In the genomic region with DNA sequence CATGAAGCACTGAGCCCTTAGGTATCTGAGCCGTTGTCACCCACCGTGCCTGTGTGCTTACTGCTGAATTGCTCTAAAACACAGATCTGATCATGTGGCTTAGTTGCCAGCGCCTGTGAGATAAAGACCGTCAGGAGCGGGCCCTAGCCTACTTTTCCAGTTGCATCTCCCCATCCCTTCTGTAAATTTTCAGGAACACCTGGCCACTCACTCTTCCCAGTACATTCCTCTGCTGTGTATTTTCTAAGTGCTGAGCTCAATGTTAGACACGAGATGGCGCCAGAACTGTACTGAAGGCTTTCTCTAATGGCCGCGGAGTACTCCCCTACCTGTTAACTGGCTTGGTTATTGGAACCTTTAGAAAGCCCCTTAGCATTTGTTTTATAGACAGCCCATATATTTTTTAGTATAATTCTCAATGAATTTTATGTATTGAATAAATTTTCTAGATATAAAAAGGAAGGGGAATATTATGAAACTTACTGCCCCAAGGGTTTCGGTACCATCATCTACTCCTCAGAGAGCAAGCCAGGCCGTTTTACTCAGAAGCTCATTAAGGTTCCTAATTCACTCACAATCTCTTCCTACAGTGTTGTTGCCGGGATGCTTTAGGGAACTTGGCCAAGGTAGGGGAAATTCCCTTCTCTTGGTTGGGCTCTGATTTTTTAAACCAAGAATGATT, we compare ENCODE assay signal across 1 cellular context.
TF ChIP-seq lines count a peak whose summit lies in the region.

No MANE protein-coding gene starts in this region.

TF ChIP-seq in K562, 482 proteins besides CTCF, POLR2A, EP300 and RAD21 (continued from another document and continues in another):
- TF ChIP-seq, protein P1, sequence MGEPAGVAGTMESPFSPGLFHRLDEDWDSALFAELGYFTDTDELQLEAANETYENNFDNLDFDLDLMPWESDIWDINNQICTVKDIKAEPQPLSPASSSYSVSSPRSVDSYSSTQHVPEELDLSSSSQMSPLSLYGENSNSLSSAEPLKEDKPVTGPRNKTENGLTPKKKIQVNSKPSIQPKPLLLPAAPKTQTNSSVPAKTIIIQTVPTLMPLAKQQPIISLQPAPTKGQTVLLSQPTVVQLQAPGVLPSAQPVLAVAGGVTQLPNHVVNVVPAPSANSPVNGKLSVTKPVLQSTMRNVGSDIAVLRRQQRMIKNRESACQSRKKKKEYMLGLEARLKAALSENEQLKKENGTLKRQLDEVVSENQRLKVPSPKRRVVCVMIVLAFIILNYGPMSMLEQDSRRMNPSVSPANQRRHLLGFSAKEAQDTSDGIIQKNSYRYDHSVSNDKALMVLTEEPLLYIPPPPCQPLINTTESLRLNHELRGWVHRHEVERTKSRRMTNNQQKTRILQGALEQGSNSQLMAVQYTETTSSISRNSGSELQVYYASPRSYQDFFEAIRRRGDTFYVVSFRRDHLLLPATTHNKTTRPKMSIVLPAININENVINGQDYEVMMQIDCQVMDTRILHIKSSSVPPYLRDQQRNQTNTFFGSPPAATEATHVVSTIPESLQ (CRISPR knock-in tag; IDR thresholded peaks at IDR 0.05) = no peak
- TF ChIP-seq, protein P2, sequence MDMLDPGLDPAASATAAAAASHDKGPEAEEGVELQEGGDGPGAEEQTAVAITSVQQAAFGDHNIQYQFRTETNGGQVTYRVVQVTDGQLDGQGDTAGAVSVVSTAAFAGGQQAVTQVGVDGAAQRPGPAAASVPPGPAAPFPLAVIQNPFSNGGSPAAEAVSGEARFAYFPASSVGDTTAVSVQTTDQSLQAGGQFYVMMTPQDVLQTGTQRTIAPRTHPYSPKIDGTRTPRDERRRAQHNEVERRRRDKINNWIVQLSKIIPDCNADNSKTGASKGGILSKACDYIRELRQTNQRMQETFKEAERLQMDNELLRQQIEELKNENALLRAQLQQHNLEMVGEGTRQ (CRISPR knock-in tag; IDR thresholded peaks at IDR 0.05) = no peak
- no peak for TF ChIP-seq SIRT6 (IDR thresholded peaks at IDR 0.05; ENCODE audit: low read depth, low read length)
- TF ChIP-seq, protein P3, sequence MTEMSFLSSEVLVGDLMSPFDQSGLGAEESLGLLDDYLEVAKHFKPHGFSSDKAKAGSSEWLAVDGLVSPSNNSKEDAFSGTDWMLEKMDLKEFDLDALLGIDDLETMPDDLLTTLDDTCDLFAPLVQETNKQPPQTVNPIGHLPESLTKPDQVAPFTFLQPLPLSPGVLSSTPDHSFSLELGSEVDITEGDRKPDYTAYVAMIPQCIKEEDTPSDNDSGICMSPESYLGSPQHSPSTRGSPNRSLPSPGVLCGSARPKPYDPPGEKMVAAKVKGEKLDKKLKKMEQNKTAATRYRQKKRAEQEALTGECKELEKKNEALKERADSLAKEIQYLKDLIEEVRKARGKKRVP (CRISPR knock-in tag; IDR thresholded peaks at IDR 0.05) = no peak
- TF ChIP-seq HSF4 (CRISPR knock-in tag; IDR thresholded peaks at IDR 0.05; ENCODE audit: borderline replicate concordance) = 0 out of 2 replicates have a peak, but pooled peaks have one; percentile 28
- TF ChIP-seq ZNF274 (IDR thresholded peaks at IDR 0.05; ENCODE audit: borderline replicate concordance, low read depth, low read length) = no peak
- TF ChIP-seq ZNF583 (CRISPR knock-in tag; IDR thresholded peaks at IDR 0.05) = no peak
- no peak for TF ChIP-seq THRAP3 (IDR thresholded peaks at IDR 0.05; ENCODE audit: borderline replicate concordance)
- TF ChIP-seq BRD4 (IDR thresholded peaks at IDR 0.05) = no peak
- no peak for TF ChIP-seq SP1 (CRISPR knock-in tag; IDR thresholded peaks at IDR 0.05)
- peak; percentile 48; the same call in 1 of the 2 replicates for TF ChIP-seq JUND (IDR thresholded peaks at IDR 0.05; ENCODE audit: borderline replicate concordance, low read depth, low read length)
- TF ChIP-seq JUND (tag; IDR thresholded peaks at IDR 0.05; ENCODE audit: borderline replicate concordance, low read depth, low read length) = no peak
- TF ChIP-seq DNMT1 (IDR thresholded peaks at IDR 0.05) = no peak
- no peak for TF ChIP-seq RBM22 (IDR thresholded peaks at IDR 0.05; ENCODE audit: low read depth, low read length, poor library complexity, severe bottlenecking)
- no peak for TF ChIP-seq SMARCA4 (IDR thresholded peaks at IDR 0.05)
- TF ChIP-seq, protein P4, sequence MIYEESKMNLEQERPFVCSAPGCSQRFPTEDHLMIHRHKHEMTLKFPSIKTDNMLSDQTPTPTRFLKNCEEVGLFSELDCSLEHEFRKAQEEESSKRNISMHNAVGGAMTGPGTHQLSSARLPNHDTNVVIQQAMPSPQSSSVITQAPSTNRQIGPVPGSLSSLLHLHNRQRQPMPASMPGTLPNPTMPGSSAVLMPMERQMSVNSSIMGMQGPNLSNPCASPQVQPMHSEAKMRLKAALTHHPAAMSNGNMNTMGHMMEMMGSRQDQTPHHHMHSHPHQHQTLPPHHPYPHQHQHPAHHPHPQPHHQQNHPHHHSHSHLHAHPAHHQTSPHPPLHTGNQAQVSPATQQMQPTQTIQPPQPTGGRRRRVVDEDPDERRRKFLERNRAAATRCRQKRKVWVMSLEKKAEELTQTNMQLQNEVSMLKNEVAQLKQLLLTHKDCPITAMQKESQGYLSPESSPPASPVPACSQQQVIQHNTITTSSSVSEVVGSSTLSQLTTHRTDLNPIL (CRISPR knock-in tag; IDR thresholded peaks at IDR 0.05) = no peak
- TF ChIP-seq EP400 (IDR thresholded peaks at IDR 0.05) = no peak
- TF ChIP-seq ZNF586 (CRISPR knock-in tag; conservative IDR thresholded peaks at IDR 0.05) = no peak
- no peak for TF ChIP-seq MAFK (IDR thresholded peaks at IDR 0.05; ENCODE audit: low read length)
- no peak for TF ChIP-seq ZNF766 (CRISPR knock-in tag; conservative IDR thresholded peaks at IDR 0.05)
- TF ChIP-seq KLF10 (CRISPR knock-in tag; IDR thresholded peaks at IDR 0.05) = no peak
- TF ChIP-seq NR3C1 (CRISPR knock-in tag; IDR thresholded peaks at IDR 0.05) = no peak
- no peak for TF ChIP-seq ZNF561 (CRISPR knock-in tag; conservative IDR thresholded peaks at IDR 0.05)
- TF ChIP-seq, protein P5, sequence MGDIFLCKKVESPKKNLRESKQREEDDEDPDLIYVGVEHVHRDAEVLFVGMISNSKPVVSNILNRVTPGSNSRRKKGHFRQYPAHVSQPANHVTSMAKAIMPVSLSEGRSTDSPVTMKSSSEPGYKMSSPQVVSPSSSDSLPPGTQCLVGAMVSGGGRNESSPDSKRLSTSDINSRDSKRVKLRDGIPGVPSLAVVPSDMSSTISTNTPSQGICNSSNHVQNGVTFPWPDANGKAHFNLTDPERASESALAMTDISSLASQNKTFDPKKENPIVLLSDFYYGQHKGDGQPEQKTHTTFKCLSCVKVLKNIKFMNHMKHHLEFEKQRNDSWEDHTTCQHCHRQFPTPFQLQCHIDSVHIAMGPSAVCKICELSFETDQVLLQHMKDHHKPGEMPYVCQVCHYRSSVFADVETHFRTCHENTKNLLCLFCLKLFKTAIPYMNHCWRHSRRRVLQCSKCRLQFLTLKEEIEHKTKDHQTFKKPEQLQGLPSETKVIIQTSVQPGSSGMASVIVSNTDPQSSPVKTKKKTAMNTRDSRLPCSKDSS (IDR thresholded peaks at IDR 0.05; ENCODE audit: low read depth, partially characterized antibody) = no peak
- no peak for TF ChIP-seq TAF1 (IDR thresholded peaks at IDR 0.05; ENCODE audit: control insufficient read depth, extremely low read depth, insufficient read depth, low read length, severe bottlenecking)
- TF ChIP-seq NCOA1 (IDR thresholded peaks at IDR 0.05; ENCODE audit: low read depth) = no peak
- TF ChIP-seq, protein P6, sequence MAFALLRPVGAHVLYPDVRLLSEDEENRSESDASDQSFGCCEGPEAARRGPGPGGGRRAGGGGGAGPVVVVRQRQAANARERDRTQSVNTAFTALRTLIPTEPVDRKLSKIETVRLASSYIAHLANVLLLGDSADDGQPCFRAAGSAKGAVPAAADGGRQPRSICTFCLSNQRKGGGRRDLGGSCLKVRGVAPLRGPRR (CRISPR knock-in tag; IDR thresholded peaks at IDR 0.05) = no peak
- no peak for TF ChIP-seq ETV6 (IDR thresholded peaks at IDR 0.05; ENCODE audit: borderline replicate concordance in 1 of 2, low read depth in 2 of 2, low read length in 1 of 2)
- TF ChIP-seq ETV6 (CRISPR knock-in tag; IDR thresholded peaks at IDR 0.05; ENCODE audit: borderline replicate concordance) = no peak
- no peak for TF ChIP-seq SRSF9 (IDR thresholded peaks at IDR 0.05; ENCODE audit: borderline replicate concordance, low read depth, low read length)
- TF ChIP-seq KDM1A (IDR thresholded peaks at IDR 0.05) = no peak
- TF ChIP-seq PML (IDR thresholded peaks at IDR 0.05; ENCODE audit: low read length) = no peak
- TF ChIP-seq, protein P7, sequence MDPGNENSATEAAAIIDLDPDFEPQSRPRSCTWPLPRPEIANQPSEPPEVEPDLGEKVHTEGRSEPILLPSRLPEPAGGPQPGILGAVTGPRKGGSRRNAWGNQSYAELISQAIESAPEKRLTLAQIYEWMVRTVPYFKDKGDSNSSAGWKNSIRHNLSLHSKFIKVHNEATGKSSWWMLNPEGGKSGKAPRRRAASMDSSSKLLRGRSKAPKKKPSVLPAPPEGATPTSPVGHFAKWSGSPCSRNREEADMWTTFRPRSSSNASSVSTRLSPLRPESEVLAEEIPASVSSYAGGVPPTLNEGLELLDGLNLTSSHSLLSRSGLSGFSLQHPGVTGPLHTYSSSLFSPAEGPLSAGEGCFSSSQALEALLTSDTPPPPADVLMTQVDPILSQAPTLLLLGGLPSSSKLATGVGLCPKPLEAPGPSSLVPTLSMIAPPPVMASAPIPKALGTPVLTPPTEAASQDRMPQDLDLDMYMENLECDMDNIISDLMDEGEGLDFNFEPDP (CRISPR knock-in tag; IDR thresholded peaks at IDR 0.05) = no peak
- TF ChIP-seq, protein P8, sequence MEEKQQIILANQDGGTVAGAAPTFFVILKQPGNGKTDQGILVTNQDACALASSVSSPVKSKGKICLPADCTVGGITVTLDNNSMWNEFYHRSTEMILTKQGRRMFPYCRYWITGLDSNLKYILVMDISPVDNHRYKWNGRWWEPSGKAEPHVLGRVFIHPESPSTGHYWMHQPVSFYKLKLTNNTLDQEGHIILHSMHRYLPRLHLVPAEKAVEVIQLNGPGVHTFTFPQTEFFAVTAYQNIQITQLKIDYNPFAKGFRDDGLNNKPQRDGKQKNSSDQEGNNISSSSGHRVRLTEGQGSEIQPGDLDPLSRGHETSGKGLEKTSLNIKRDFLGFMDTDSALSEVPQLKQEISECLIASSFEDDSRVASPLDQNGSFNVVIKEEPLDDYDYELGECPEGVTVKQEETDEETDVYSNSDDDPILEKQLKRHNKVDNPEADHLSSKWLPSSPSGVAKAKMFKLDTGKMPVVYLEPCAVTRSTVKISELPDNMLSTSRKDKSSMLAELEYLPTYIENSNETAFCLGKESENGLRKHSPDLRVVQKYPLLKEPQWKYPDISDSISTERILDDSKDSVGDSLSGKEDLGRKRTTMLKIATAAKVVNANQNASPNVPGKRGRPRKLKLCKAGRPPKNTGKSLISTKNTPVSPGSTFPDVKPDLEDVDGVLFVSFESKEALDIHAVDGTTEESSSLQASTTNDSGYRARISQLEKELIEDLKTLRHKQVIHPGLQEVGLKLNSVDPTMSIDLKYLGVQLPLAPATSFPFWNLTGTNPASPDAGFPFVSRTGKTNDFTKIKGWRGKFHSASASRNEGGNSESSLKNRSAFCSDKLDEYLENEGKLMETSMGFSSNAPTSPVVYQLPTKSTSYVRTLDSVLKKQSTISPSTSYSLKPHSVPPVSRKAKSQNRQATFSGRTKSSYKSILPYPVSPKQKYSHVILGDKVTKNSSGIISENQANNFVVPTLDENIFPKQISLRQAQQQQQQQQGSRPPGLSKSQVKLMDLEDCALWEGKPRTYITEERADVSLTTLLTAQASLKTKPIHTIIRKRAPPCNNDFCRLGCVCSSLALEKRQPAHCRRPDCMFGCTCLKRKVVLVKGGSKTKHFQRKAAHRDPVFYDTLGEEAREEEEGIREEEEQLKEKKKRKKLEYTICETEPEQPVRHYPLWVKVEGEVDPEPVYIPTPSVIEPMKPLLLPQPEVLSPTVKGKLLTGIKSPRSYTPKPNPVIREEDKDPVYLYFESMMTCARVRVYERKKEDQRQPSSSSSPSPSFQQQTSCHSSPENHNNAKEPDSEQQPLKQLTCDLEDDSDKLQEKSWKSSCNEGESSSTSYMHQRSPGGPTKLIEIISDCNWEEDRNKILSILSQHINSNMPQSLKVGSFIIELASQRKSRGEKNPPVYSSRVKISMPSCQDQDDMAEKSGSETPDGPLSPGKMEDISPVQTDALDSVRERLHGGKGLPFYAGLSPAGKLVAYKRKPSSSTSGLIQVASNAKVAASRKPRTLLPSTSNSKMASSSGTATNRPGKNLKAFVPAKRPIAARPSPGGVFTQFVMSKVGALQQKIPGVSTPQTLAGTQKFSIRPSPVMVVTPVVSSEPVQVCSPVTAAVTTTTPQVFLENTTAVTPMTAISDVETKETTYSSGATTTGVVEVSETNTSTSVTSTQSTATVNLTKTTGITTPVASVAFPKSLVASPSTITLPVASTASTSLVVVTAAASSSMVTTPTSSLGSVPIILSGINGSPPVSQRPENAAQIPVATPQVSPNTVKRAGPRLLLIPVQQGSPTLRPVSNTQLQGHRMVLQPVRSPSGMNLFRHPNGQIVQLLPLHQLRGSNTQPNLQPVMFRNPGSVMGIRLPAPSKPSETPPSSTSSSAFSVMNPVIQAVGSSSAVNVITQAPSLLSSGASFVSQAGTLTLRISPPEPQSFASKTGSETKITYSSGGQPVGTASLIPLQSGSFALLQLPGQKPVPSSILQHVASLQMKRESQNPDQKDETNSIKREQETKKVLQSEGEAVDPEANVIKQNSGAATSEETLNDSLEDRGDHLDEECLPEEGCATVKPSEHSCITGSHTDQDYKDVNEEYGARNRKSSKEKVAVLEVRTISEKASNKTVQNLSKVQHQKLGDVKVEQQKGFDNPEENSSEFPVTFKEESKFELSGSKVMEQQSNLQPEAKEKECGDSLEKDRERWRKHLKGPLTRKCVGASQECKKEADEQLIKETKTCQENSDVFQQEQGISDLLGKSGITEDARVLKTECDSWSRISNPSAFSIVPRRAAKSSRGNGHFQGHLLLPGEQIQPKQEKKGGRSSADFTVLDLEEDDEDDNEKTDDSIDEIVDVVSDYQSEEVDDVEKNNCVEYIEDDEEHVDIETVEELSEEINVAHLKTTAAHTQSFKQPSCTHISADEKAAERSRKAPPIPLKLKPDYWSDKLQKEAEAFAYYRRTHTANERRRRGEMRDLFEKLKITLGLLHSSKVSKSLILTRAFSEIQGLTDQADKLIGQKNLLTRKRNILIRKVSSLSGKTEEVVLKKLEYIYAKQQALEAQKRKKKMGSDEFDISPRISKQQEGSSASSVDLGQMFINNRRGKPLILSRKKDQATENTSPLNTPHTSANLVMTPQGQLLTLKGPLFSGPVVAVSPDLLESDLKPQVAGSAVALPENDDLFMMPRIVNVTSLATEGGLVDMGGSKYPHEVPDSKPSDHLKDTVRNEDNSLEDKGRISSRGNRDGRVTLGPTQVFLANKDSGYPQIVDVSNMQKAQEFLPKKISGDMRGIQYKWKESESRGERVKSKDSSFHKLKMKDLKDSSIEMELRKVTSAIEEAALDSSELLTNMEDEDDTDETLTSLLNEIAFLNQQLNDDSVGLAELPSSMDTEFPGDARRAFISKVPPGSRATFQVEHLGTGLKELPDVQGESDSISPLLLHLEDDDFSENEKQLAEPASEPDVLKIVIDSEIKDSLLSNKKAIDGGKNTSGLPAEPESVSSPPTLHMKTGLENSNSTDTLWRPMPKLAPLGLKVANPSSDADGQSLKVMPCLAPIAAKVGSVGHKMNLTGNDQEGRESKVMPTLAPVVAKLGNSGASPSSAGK (IDR thresholded peaks at IDR 0.05) = no peak
- TF ChIP-seq ZNF316 (IDR thresholded peaks at IDR 0.05) = no peak
- TF ChIP-seq ZNF3 (CRISPR knock-in tag; IDR thresholded peaks at IDR 0.05) = 0 out of 2 replicates have a peak, but pooled peaks have one; percentile 38
